8 cellular contexts compared by ENCODE assay signal in the genomic region with DNA sequence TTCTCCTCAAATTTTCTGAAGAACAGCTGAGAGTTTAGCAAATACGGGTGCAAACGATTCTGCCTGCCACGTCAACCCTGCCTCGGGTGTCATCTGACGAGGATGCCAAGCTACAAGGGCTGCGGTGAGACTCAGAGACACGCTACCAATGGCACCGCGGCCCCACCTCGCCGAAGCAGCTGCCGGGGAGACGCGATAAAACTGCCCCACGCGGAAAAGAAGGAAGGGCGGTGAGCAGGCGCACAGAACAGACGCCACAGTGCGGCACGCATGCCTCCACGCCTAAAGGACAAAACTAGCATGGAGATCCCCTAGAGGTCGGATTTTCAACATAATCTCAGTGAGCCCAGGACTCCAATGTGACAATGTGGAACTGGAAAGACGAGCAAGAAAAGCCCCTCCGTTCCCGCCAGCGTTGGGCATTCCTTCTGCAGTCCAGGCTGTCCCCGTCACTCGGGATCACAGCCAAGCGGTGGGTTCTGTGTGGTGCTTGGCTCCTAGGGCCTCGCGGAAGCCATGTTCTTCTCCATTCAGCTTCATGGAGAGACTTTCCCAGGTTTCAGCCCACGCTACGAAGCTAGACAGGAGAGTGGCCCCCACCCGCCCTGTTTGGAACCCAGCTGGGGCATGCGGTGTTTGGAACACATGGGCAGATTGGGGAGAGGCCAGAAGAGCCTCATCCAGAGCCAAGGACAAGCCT.
DNase-seq lines count a peak whose midpoint lies in the region; ATAC-seq and FAIRE-seq lines count a peak whose summit lies in the region.

No MANE protein-coding gene starts in this region.

- DNase-seq in LoVo (ENCODE audit: low spot score) (peak; percentile 57), head of caudate nucleus (peak in 40 of 42 donors; percentile 52 to 87 (median 72)), middle frontal gyrus (ENCODE audit: extremely low spot score, low spot score) (no peak), AG08396 (ENCODE audit: low spot score) (no peak), GM19239 (ENCODE audit: insufficient read length, low spot score) (no peak)
- DNase-seq in activated CD4-positive, alpha-beta T cell treated with anti-CD3 and anti-CD28 coated beads, Interleukin-2, amount 50 U/mL, for 48 hours, result peak; percentile 76 to 82
- DNase-seq in stimulated activated CD4-positive, alpha-beta T cell treated with anti-CD3 and anti-CD28 coated beads, Interleukin-2, amount 100 ng/mL, for 48 hours, result peak; percentile 60 to 67

- FAIRE-seq in GM19239 (lab: Jason Lieb, UNC), result no peak

- intact Hi-C loops in head of caudate nucleus (cut with DNase I), result no loop called here

- ATAC-seq in GM19452 (IDR thresholded peaks at IDR 0.05; ENCODE audit: unreplicated experiment), result no peak

Comparison
In these comparisons a context has a peak if more than half of its experiments do, and no peak if none do; other contexts are left out.
1. DNase-seq: peak in LoVo (single experiment), activated CD4-positive, alpha-beta T cell treated with anti-CD3 and anti-CD28 coated beads, Interleukin-2, amount 50 U/mL, for 48 hours (2 of 2), head of caudate nucleus (40 of 42) and stimulated activated CD4-positive, alpha-beta T cell treated with anti-CD3 and anti-CD28 coated beads, Interleukin-2, amount 100 ng/mL, for 48 hours (2 of 2); none in middle frontal gyrus (single experiment), AG08396 (single experiment) and GM19239 (single experiment).